ENCODE assay signal across 11 cellular contexts in the genomic region with DNA sequence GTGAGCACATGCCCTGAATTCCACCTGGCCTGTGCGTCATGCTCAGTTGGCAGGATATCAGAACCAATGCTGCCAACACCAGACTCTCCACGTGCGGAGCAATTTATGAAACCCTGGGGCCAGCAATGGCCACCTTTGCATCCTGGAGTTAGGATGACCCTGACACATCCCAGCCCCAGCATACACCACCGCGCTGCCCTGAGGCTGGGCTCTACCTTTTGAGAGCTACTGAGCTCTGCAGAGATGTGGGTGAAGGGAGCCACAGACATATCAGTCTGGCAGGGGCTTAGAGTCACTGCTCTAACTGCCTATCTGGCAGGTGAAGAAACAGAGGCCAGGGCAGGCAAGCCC. TPM values are rescaled to one million over a fixed set of nuclear protein-coding genes. Genes with fewer than 3 reads are reported as not detected.
DNase-seq lines count a peak whose midpoint lies in the region; ATAC-seq and TF ChIP-seq lines count a peak whose summit lies in the region.
"Had no signal": no experiment of that assay in that cellular context is flagged by ENCODE, and none has a peak within 500 bp of the region (broad histone marks: within the 10 kb centered on the region; RNA-seq: fewer than 3 reads in every experiment).

No MANE protein-coding gene starts in this region.

- H3K4me1 ChIP-seq in right lobe of liver (peaks cover 0 to 13% (median 3%) of the 10 kb centered on the region in 4 donors), urinary bladder (ENCODE audit: insufficient read depth) (peaks cover 2% of the 10 kb centered on the region)

- DNase-seq in Right ventricle myocardium superior (peak; percentile 49), cardiac septum (ENCODE audit: low spot score) (no peak), T-helper 17 cell (no peak), right lobe of liver (peak; percentile 73 to 85 (median 82)), NCI-H1930 (lab: John Stamatoyannopoulos, UW) (no peak), AG08395 (ENCODE audit: low spot score) (no peak)
- DNase-seq: activated effector memory CD4-positive, alpha-beta T cell treated with anti-CD3 and anti-CD28 coated beads, Interleukin-2, amount 50 U/mL, for 16 hours; NK-92 treated with Interleukin-12 subunit alpha and Interleukin-12 subunit beta, amount 100 ng/mL, for 24 hours had no signal

- H3K27ac Mint-ChIP-seq in T-helper 17 cell = peak overlapping the region; percentile 94

- peak; percentile 51 for ATAC-seq in Right ventricle myocardium superior (ENCODE audit: poor library complexity)
- no peak for ATAC-seq in T-helper 17 cell
- peak; percentile 55 to 58 (median 56) for ATAC-seq in right lobe of liver
- no peak for ATAC-seq in HG02852 (IDR thresholded peaks at IDR 0.05; ENCODE audit: unreplicated experiment)

- TF ChIP-seq POLR2A in right lobe of liver (IDR thresholded peaks at IDR 0.05) = no peak

- H3K9me3 ChIP-seq in T-helper 17 cell (ENCODE audit: control insufficient read depth, low read length, poor library complexity, severe bottlenecking) (no peaks in the 10 kb centered on the region), right lobe of liver (no peaks in the 10 kb centered on the region)

- no peaks in the 10 kb centered on the region for H3K27me3 ChIP-seq in right lobe of liver

- H3K4me1 Mint-ChIP-seq in T-helper 17 cell = peaks cover 43% of the 10 kb centered on the region

- intact Hi-C loops in Right ventricle myocardium superior (cut with DNase I) (no loop called here), cardiac septum (cut with DNase I) (no loop called here), right lobe of liver (cut with DNase I) (no loop called here)

- H3K36me3 ChIP-seq in right lobe of liver (no peaks in the 10 kb centered on the region), urinary bladder (ENCODE audit: insufficient read depth) (no peaks in the 10 kb centered on the region)

- H3K4me3 Mint-ChIP-seq in T-helper 17 cell = peak overlapping the region; percentile 19
- H3K4me3 Mint-ChIP-seq: neural crest cell had no signal

- H3K4me3 ChIP-seq in right lobe of liver (no peak overlapping the region), urinary bladder (ENCODE audit: low read depth, low read length) (no peak overlapping the region)

- WGBS in right lobe of liver (ENCODE audit: insufficient coverage, low coverage, low lambda C conversion rate, missing lambda C conversion rate) = 6% methylated on average over 2 of the region's 5 CpGs
- WGBS in urinary bladder = 66% methylated on average over 5 of the region's 5 CpGs

- no peaks in the 10 kb centered on the region for H3K27me3 Mint-ChIP-seq in T-helper 17 cell

- H3K27ac ChIP-seq in right lobe of liver (no peak overlapping the region), urinary bladder (ENCODE audit: low read depth) (peak overlapping the region; percentile 31)

- TF ChIP-seq CTCF in right lobe of liver (IDR thresholded peaks at IDR 0.05) = no peak

- H3K36me3 Mint-ChIP-seq in T-helper 17 cell (ENCODE audit: low read depth) = no peaks in the 10 kb centered on the region

RNA-seq across cellular contexts. Expression of a gene that starts 41.9 kb away (rescaled TPM):
- 88.8 TPM for total RNA-seq in Right ventricle myocardium superior
- 58.3 TPM for total RNA-seq in cardiac septum
- 10 to 100 TPM; 30.3 to 38.8 TPM for total RNA-seq in T-helper 17 cell
- 10 to 100 TPM; 29.5 to 43.0 (median 37.1) TPM for total RNA-seq in right lobe of liver
- total RNA-seq in urinary bladder = 113 TPM
- polyA plus RNA-seq in urinary bladder = 133 TPM

Comparison
In these comparisons a context has a peak if more than half of its experiments do, and no peak if none do; other contexts are left out.
1. DNase-seq: peak in Right ventricle myocardium superior (single experiment) and right lobe of liver (3 of 3); none in cardiac septum (single experiment), T-helper 17 cell (0 of 3), NCI-H1930 (0 of 2) and AG08395 (single experiment).
2. ATAC-seq: peak in Right ventricle myocardium superior (single experiment) and right lobe of liver (4 of 4); none in T-helper 17 cell (single experiment) and HG02852 (single experiment).